ENCODE assay signal across 8 cellular contexts in the genomic region with DNA sequence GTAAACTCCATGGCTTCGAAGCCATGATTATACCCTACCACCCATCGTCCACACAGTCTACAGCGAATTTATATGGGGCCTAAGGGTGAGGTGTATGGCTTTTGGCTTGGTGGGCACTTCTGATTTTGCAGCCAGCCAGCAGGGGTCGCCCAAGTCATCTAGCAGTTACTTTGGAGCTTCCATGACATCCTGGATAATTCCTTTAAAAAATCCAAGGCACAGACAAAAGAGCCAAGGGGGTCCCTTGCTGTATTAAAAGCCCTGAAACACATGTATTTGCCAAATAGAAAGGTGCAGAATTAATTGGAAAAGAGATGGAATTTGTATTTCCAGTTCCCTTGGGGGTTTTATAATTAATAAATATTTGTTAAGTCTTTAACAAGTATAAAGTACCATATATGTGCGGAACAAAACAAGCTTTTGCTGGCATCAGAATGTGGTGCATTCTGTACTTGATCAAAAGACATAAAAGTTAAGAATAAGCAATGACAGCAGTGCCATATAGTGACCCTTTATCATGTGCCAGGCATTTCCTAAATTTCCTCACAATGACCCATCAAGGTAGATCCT.
DNase-seq lines count a peak whose midpoint lies in the region; ATAC-seq lines count a peak whose summit lies in the region.

No MANE protein-coding gene starts in this region.

- intact Hi-C loops in posterior vena cava (cut with DNase I): loop anchor here in 1 of 2 donors (5.0 to 10.0 kb wide), 3 partner anchors 390 to 783 kb away; no protein-coding TSS in a partner anchor

- ATAC-seq in activated CD4-positive, CD25-positive, alpha-beta regulatory T cell treated with anti-CD3 and anti-CD28 coated beads, Interleukin-2, amount 50 U/mL, for 24 hours: no peak
- no peak for ATAC-seq in HG02759 (IDR thresholded peaks at IDR 0.05; ENCODE audit: unreplicated experiment)

- DNase-seq in activated CD4-positive, CD25-positive, alpha-beta regulatory T cell treated with anti-CD3 and anti-CD28 coated beads, Interleukin-2, amount 50 U/mL, for 72 hours: peak; percentile 36
- DNase-seq in NCI-H1930 (lab: John Stamatoyannopoulos, UW): peak; percentile 52 to 53
- peak; percentile 17 for DNase-seq in activated T-cell treated with anti-CD3 and anti-CD28 coated beads for 48 hours (ENCODE audit: low read depth)
- DNase-seq in glomerular visceral epithelial cell (ENCODE audit: extremely low spot score): peak; percentile 67
- DNase-seq in posterior vena cava (ENCODE audit: low spot score): peak; percentile 87
- DNase-seq in occipital lobe (lab: John Stamatoyannopoulos, UW): no peak
